13 cellular contexts compared by ENCODE assay signal in genomic region chrX:139692506-139692849, GRCh38. TPM values are rescaled to one million over a fixed set of nuclear protein-coding genes. Genes with fewer than 3 reads are reported as not detected.
A peak's percentile ranks its signal among the peaks of the same experiment; 100 is the strongest.
DNase-seq lines count a peak whose midpoint lies in the region; ATAC-seq, FAIRE-seq and TF ChIP-seq lines count a peak whose summit lies in the region.
"Had no signal": no experiment of that assay in that cellular context is flagged by ENCODE, and none has a peak within 500 bp of the region (broad histone marks: within the 10 kb centered on the region; RNA-seq: fewer than 3 reads in every experiment).

No MANE protein-coding gene starts in this region.

- H3K9me3 ChIP-seq in iPS DF 6.9 (ENCODE audit: control insufficient read depth, insufficient read depth, low read length) = no peaks in the 10 kb centered on the region
- H3K9me3 ChIP-seq in sigmoid colon = no peaks in the 10 kb centered on the region

- H3K36me3 ChIP-seq in iPS DF 6.9 (ENCODE audit: control insufficient read depth, insufficient read depth, low read length) (no peaks in the 10 kb centered on the region), sigmoid colon (no peaks in the 10 kb centered on the region)

- FAIRE-seq in GM19239 (lab: Jason Lieb, UNC) = no peak

- TF ChIP-seq CTCF in WI38 (IDR thresholded peaks at IDR 0.05; ENCODE audit: low read depth, low read length) (no peak), sigmoid colon (IDR thresholded peaks at IDR 0.05) (no peak)

- TF ChIP-seq POLR2A in sigmoid colon (IDR thresholded peaks at IDR 0.05) = no peak

- peak; percentile 49 for ATAC-seq in GM19324 (IDR thresholded peaks at IDR 0.05; ENCODE audit: low FRiP score, unreplicated experiment)
- no peak for ATAC-seq in GM21360 (IDR thresholded peaks at IDR 0.05; ENCODE audit: unreplicated experiment)
- ATAC-seq: effector memory CD8-positive, alpha-beta T cell had no signal

- intact Hi-C loops in sigmoid colon (cut with DNase I) = no loop called here

- H3K4me3 ChIP-seq in WI38 (ENCODE audit: low read depth, low read length) (peak overlapping the region; percentile 26), iPS DF 6.9 (ENCODE audit: low read length) (peak overlapping the region; percentile 32; the same call in 1 of the 2 replicates), sigmoid colon (peak overlapping the region in 3 of 4 donors; percentile 21 to 43 (median 32))

- H3K4me1 ChIP-seq in iPS DF 6.9 (ENCODE audit: control insufficient read depth, insufficient read depth, low read length) = no peaks in the 10 kb centered on the region
- peaks cover 0 to 9% (median 0%) of the 10 kb centered on the region in 4 donors for H3K4me1 ChIP-seq in sigmoid colon

- H3K27me3 ChIP-seq in iPS DF 6.9 (ENCODE audit: control insufficient read depth, insufficient read depth, low read length) (peaks cover 13% of the 10 kb centered on the region; the same call in 1 of the 2 replicates), sigmoid colon (peaks cover 0 to 7% (median 3%) of the 10 kb centered on the region in 3 donors)

- DNase-seq in iPS DF 6.9 (ENCODE audit: low read depth, low spot score) (no peak), sigmoid colon (no peak), superior temporal gyrus (ENCODE audit: extremely low spot score) (no peak), mesenteric fat pad (ENCODE audit: low spot score) (no peak), GM19239 (ENCODE audit: insufficient read length, low spot score) (no peak)
- DNase-seq: activated CD4-positive, alpha-beta T cell treated with anti-CD3 and anti-CD28 coated beads, Interleukin-2, amount 50 U/mL, for 48 hours; effector memory CD8-positive, alpha-beta T cell; GOT3; KG1; OCI-M1 had no signal

- TF ChIP-seq EP300 in sigmoid colon (IDR thresholded peaks at IDR 0.05) = no peak

- no peak overlapping the region for H3K27ac ChIP-seq in iPS DF 6.9 (ENCODE audit: low read length)
- no peak overlapping the region for H3K27ac ChIP-seq in sigmoid colon

- WGBS in iPS DF 6.9 (ENCODE audit: insufficient coverage, insufficient read length) = no CpG with 5 or more reads among the region's 11 CpGs
- 29 to 30% methylated on average over 11 of the region's 11 CpGs for WGBS in sigmoid colon, 2 donors

RNA-seq across cellular contexts. Expression of gene MCF2, which starts 15.5 kb away (rescaled TPM):
- under 1 TPM in 3 of 4 donors, not detected in 1; 0.14 to 0.36 (median 0.16) TPM for total RNA-seq in sigmoid colon
- under 1 TPM in 1 of 3 donors, not detected in 2; 0.16 TPM for polyA plus RNA-seq in sigmoid colon
- total RNA-seq in mesenteric fat pad = not detected
